ENCODE assay signal across 9 cellular contexts in genomic region chr7:1026721-1027151, GRCh38. TPM values are rescaled to one million over a fixed set of nuclear protein-coding genes. Genes with fewer than 3 reads are reported as not detected.
DNase-seq lines count a peak whose midpoint lies in the region; ATAC-seq and TF ChIP-seq lines count a peak whose summit lies in the region.
"Had no signal": no experiment of that assay in that cellular context is flagged by ENCODE, and none has a peak within 500 bp of the region (broad histone marks: within the 10 kb centered on the region; RNA-seq: fewer than 3 reads in every experiment).

No MANE protein-coding gene starts in this region.

- intact Hi-C loops in natural killer cell (cut with micrococcal nuclease), result no loop called here

- peak overlapping the region; percentile 83 for H3K9ac ChIP-seq in adipocyte (ENCODE audit: low read length)

- H3K36me3 ChIP-seq in CD4-positive, CD25-positive, alpha-beta regulatory T cell (ENCODE audit: control insufficient read depth, insufficient read depth, low read length), result no peaks in the 10 kb centered on the region
- H3K36me3 ChIP-seq in GM23338 (ENCODE audit: insufficient read depth) (no peaks in the 10 kb centered on the region), adipocyte (ENCODE audit: control insufficient read depth, insufficient read depth, low read length, severe bottlenecking) (peaks cover 5% of the 10 kb centered on the region), H7 (replicated peaks; ENCODE audit: control insufficient read depth, insufficient read depth, low read length) (no peaks in the 10 kb centered on the region; the same call in 1 of the 2 replicates)

- peak overlapping the region; percentile 82; the same call in 1 of the 2 replicates for H3K4me2 ChIP-seq in GM23338

- H3K9me3 ChIP-seq in CD4-positive, CD25-positive, alpha-beta regulatory T cell (ENCODE audit: control insufficient read depth in 2 of 2, low read length in 2 of 2), result peaks cover 0 to 6% of the 10 kb centered on the region in 2 experiments
- no peaks in the 10 kb centered on the region for H3K9me3 ChIP-seq in adipocyte (ENCODE audit: control insufficient read depth, low read length)

- H3K4me1 Mint-ChIP-seq in CD4-positive, CD25-positive, alpha-beta regulatory T cell, result peaks cover 0 to 42% (median 22%) of the 10 kb centered on the region in 4 donors
- H3K4me1 Mint-ChIP-seq in GM23338 (peaks cover 5% of the 10 kb centered on the region; the same call in 2 of the 3 replicates), natural killer cell (peaks cover 20 to 38% of the 10 kb centered on the region in 2 donors)

- no peak for ATAC-seq in CD4-positive, CD25-positive, alpha-beta regulatory T cell (ENCODE audit: low read depth in 2 of 2)
- ATAC-seq in GM23338 (no peak), natural killer cell (no peak), HG03442 (IDR thresholded peaks at IDR 0.05; ENCODE audit: unreplicated experiment) (no peak), HG02642 (IDR thresholded peaks at IDR 0.05; ENCODE audit: poor library complexity, unreplicated experiment) (no peak), GM18502 (IDR thresholded peaks at IDR 0.05; ENCODE audit: poor library complexity, unreplicated experiment) (no peak)

- peak overlapping the region; percentile 82 to 90 (median 84) for H3K4me3 Mint-ChIP-seq in CD4-positive, CD25-positive, alpha-beta regulatory T cell
- H3K4me3 Mint-ChIP-seq in GM23338, result peak overlapping the region; percentile 79
- H3K4me3 Mint-ChIP-seq in natural killer cell, result peak overlapping the region; percentile 62

- H3K27me3 ChIP-seq in CD4-positive, CD25-positive, alpha-beta regulatory T cell (ENCODE audit: control insufficient read depth, insufficient read depth, low read length), result no peaks in the 10 kb centered on the region
- H3K27me3 ChIP-seq in GM23338 (ENCODE audit: insufficient read depth), result no peaks in the 10 kb centered on the region
- H3K27me3 ChIP-seq in adipocyte (replicated peaks; ENCODE audit: control insufficient read depth, insufficient read depth, low read length), result no peaks in the 10 kb centered on the region
- no peaks in the 10 kb centered on the region for H3K27me3 ChIP-seq in H7 (ENCODE audit: control insufficient read depth, insufficient read depth, low read length)

- TF ChIP-seq CTCF in GM23338 (conservative IDR thresholded peaks at IDR 0.05; ENCODE audit: low read depth in 2 of 2) (no peak), natural killer cell (IDR thresholded peaks at IDR 0.05) (no peak)

- DNase-seq in CD4-positive, CD25-positive, alpha-beta regulatory T cell, result no peak
- no peak for DNase-seq in GM23338 (ENCODE audit: low spot score)
- DNase-seq in adipocyte (ENCODE audit: low read depth), result no peak
- DNase-seq in natural killer cell, result no peak
- DNase-seq in H7, result no peak

- no peaks in the 10 kb centered on the region for H3K9me2 ChIP-seq in GM23338 (ENCODE audit: insufficient read depth)

- H3K4me3 ChIP-seq in CD4-positive, CD25-positive, alpha-beta regulatory T cell (ENCODE audit: low read depth, low read length), result peak overlapping the region; percentile 30
- H3K4me3 ChIP-seq in GM23338 (peak overlapping the region; percentile 61; the same call in 1 of the 2 replicates), adipocyte (ENCODE audit: low read length) (peak overlapping the region; percentile 82), H7 (ENCODE audit: insufficient read depth, low read depth, low read length) (no peak overlapping the region)

- H3K27me3 Mint-ChIP-seq in CD4-positive, CD25-positive, alpha-beta regulatory T cell, result no peaks in the 10 kb centered on the region
- H3K27me3 Mint-ChIP-seq in GM23338 (ENCODE audit: insufficient read depth, low read depth, poor library complexity) (peaks cover 16% of the 10 kb centered on the region), natural killer cell (ENCODE audit: low read depth in 2 of 2) (no peaks in the 10 kb centered on the region)

- peaks cover 8% of the 10 kb centered on the region for H4K20me1 ChIP-seq in GM23338 (replicated peaks; ENCODE audit: insufficient read depth)

- peaks cover 0 to 4% (median 0%) of the 10 kb centered on the region in 7 donors for H3K9me3 Mint-ChIP-seq in CD4-positive, CD25-positive, alpha-beta regulatory T cell
- H3K9me3 Mint-ChIP-seq in GM23338 (no peaks in the 10 kb centered on the region; the same call in 2 of the 3 replicates), natural killer cell (no peaks in the 10 kb centered on the region)

- peak overlapping the region; percentile 86 for H3K27ac ChIP-seq in CD4-positive, CD25-positive, alpha-beta regulatory T cell (ENCODE audit: insufficient read depth, low read length, poor library complexity, severe bottlenecking)
- no peak overlapping the region for H3K27ac ChIP-seq in GM23338 (ENCODE audit: low read depth)

- H3K36me3 Mint-ChIP-seq in CD4-positive, CD25-positive, alpha-beta regulatory T cell, result peaks cover 15% of the 10 kb centered on the region
- H3K36me3 Mint-ChIP-seq in GM23338 (ENCODE audit: low read depth) (peaks cover 7% of the 10 kb centered on the region; the same call in 2 of the 3 replicates), natural killer cell (no peaks in the 10 kb centered on the region)

- peaks cover 23% of the 10 kb centered on the region for H3K4me1 ChIP-seq in CD4-positive, CD25-positive, alpha-beta regulatory T cell (ENCODE audit: control insufficient read depth, insufficient read depth, low read length, poor library complexity, severe bottlenecking)
- H3K4me1 ChIP-seq in GM23338 (ENCODE audit: insufficient read depth) (no peaks in the 10 kb centered on the region; the same call in 1 of the 2 replicates), adipocyte (ENCODE audit: control insufficient read depth, insufficient read depth, low read length) (peaks cover 11% of the 10 kb centered on the region)

- peaks cover 5% of the 10 kb centered on the region; the same call in 1 of the 2 replicates for H3F3A ChIP-seq in GM23338 (replicated peaks; ENCODE audit: low read depth)

- H3K27ac Mint-ChIP-seq in CD4-positive, CD25-positive, alpha-beta regulatory T cell, result peak overlapping the region in 2 of 3 donors; percentile 80 to 86
- no peak overlapping the region for H3K27ac Mint-ChIP-seq in GM23338
- peak overlapping the region in 1 of 2 donors; percentile 72 for H3K27ac Mint-ChIP-seq in natural killer cell

- peaks cover 4% of the 10 kb centered on the region; the same call in 1 of the 2 replicates for H3K79me2 ChIP-seq in GM23338 (replicated peaks; ENCODE audit: insufficient read depth)

- H2AFZ ChIP-seq in GM23338, result no peak overlapping the region

TF ChIP-seq in GM23338, 12 proteins besides CTCF, POLR2A, EP300 and RAD21:
- TF ChIP-seq STAT1 (IDR thresholded peaks at IDR 0.05; ENCODE audit: unreplicated experiment), result no peak
- TF ChIP-seq ZNF331 (CRISPR knock-in tag; IDR thresholded peaks at IDR 0.05; ENCODE audit: low read depth), result no peak
- no peak for TF ChIP-seq EZH2phosphoT487 (IDR thresholded peaks at IDR 0.05; ENCODE audit: unreplicated experiment)
- no peak for TF ChIP-seq JUNB (IDR thresholded peaks at IDR 0.05; ENCODE audit: unreplicated experiment)

RNA-seq across cellular contexts. Expression of gene GPR146, which starts 17.6 kb away (rescaled TPM):
- total RNA-seq in CD4-positive, CD25-positive, alpha-beta regulatory T cell, result 21.5 TPM
- polyA plus RNA-seq in CD4-positive, CD25-positive, alpha-beta regulatory T cell, result 10 to 100 TPM; 14.1 to 26.4 (median 19.4) TPM
- 0.16 and 0.28 TPM in 2 replicates for total RNA-seq in GM23338 (2014; rRNA removed; shearing (Covaris generic))
- 0.37 TPM in 1 of 2 replicates, not detected in the other for polyA plus RNA-seq in GM23338 (2016; fragmentation: Nextera tagmentation; extraction: Ambion mirVana)
- total RNA-seq in natural killer cell, result 1 to 10 TPM; 2.3 to 4.5 (median 2.5) TPM
- 0.07 and 0.87 TPM in 2 replicates for total RNA-seq in H7 (2014; rRNA removed; shearing (Covaris generic))

RNA-seq across cellular contexts. Expression of gene CYP2W1, which starts 43.8 kb away (rescaled TPM):
- total RNA-seq in CD4-positive, CD25-positive, alpha-beta regulatory T cell, result not detected
- not detected for polyA plus RNA-seq in CD4-positive, CD25-positive, alpha-beta regulatory T cell
- total RNA-seq in GM23338 (2014; rRNA removed; shearing (Covaris generic)), result not detected in 2 replicates
- not detected in 2 replicates for polyA plus RNA-seq in GM23338 (2016; fragmentation: Nextera tagmentation; extraction: Ambion mirVana)
- not detected for total RNA-seq in natural killer cell
- total RNA-seq in H7 (2014; rRNA removed; shearing (Covaris generic)), result not detected in 2 replicates
- total RNA-seq: T-helper 2 cell treated with Interferon-gamma antibody and Interleukin-4, amounts not matched to agents 100 ng/mL and 5 ng/mL, for 36 hours had no signal

RNA-seq across cellular contexts. Expression of gene COX19, which starts 51.4 kb away (rescaled TPM):
- total RNA-seq in CD4-positive, CD25-positive, alpha-beta regulatory T cell, result 36.8 TPM
- polyA plus RNA-seq in CD4-positive, CD25-positive, alpha-beta regulatory T cell, result 10 to 100 TPM; 18.3 to 30.4 (median 24.8) TPM
- 6.2 and 11.7 TPM in 2 replicates for total RNA-seq in GM23338 (2014; rRNA removed; shearing (Covaris generic))
- 12.6 and 13.9 TPM in 2 replicates for polyA plus RNA-seq in GM23338 (2016; fragmentation: Nextera tagmentation; extraction: Ambion mirVana)
- 10 to 100 TPM; 33.6 to 38.3 (median 33.6) TPM for total RNA-seq in natural killer cell
- total RNA-seq in H7 (2014; rRNA removed; shearing (Covaris generic)), result 8.4 and 12.9 TPM in 2 replicates
